In the genomic region with DNA sequence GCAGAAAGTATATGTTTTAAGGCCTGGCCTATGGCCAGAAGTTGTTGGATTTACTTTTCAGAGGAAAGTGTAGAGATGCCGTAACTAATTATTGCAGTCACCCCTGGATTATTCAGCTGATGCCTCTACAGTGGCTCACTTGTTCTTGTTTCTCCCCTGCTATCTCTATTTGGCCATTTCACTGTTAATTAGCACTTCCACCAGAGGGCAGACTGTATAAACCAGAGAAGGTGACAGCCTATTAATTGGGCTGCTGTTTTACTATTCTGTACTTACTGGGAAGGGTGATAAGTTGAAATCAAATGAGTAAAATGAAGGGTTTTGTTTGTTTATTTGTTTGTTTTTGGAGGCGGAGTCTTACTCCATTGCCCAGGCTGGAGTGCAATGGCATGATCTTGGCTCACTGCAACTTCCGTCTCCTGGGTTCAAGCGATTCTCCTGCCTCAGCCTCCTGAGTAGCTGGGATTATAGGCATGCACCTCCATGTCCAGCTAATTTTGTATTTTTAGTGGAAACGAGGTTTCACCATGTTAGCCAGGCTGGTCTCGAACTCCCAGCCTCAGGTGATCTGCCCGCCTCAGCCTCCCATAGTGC, we compare ENCODE assay signal across 8 cellular contexts.
DNase-seq lines count a peak whose midpoint lies in the region; ATAC-seq and TF ChIP-seq lines count a peak whose summit lies in the region.

No MANE protein-coding gene starts in this region.

- intact Hi-C loops in left ventricle myocardium inferior (cut with micrococcal nuclease) (no loop called here), cardiac septum (cut with DNase I) (loop anchor here (5.0 kb wide), 1 partner anchor 95 kb away; no protein-coding TSS in a partner anchor), Panc1 (cut with micrococcal nuclease; ENCODE audit: unreplicated experiment) (no loop called here), upper lobe of right lung (cut with DNase I) (no loop called here)

- TF ChIP-seq CTCF in left ventricle myocardium inferior (IDR thresholded peaks at IDR 0.05; ENCODE audit: borderline replicate concordance) (peak; percentile 62), Panc1 (IDR thresholded peaks at IDR 0.05) (peak; percentile 59), foreskin fibroblast (IDR thresholded peaks at IDR 0.05; ENCODE audit: low read depth, low read length) (peak; percentile 49), upper lobe of right lung (IDR thresholded peaks at IDR 0.05) (peak; percentile 60)

- CTCF ChIA-PET in Panc1 (lab: Charles Lee): no interaction called here

- ATAC-seq in Panc1: peak; percentile 51; the same call in 1 of the 2 replicates
- ATAC-seq in upper lobe of right lung: peak; percentile 81
- ATAC-seq in GM19455 (IDR thresholded peaks at IDR 0.05; ENCODE audit: unreplicated experiment): no peak

- H3K9me3 ChIP-seq in left ventricle myocardium inferior (replicated peaks) (no peaks in the 10 kb centered on the region), Panc1 (ENCODE audit: control insufficient read depth, insufficient read depth, low read depth, low read length) (no peaks in the 10 kb centered on the region), upper lobe of right lung (no peaks in the 10 kb centered on the region)

- H3K27ac ChIP-seq in left ventricle myocardium inferior (replicated peaks): no peak overlapping the region
- H3K27ac ChIP-seq in Panc1 (ENCODE audit: low read length): no peak overlapping the region
- no peak overlapping the region for H3K27ac ChIP-seq in upper lobe of right lung

- no peaks in the 10 kb centered on the region for H3K27me3 ChIP-seq in left ventricle myocardium inferior (ENCODE audit: low read depth)
- H3K27me3 ChIP-seq in Panc1 (ENCODE audit: control insufficient read depth, insufficient read depth, low read length): no peaks in the 10 kb centered on the region
- H3K27me3 ChIP-seq in upper lobe of right lung: no peaks in the 10 kb centered on the region

- in situ Hi-C loops in Panc1 (cut with HindIII; ENCODE audit: low pct_unique_long_range_greater_than_20kb, low sequenced_read_pairs): no loop called here

- peaks cover 81% of the 10 kb centered on the region for H3K36me3 ChIP-seq in left ventricle myocardium inferior
- H3K36me3 ChIP-seq in Panc1 (ENCODE audit: control insufficient read depth, insufficient read depth, low read length): peaks cover 29% of the 10 kb centered on the region
- peaks cover 69% of the 10 kb centered on the region for H3K36me3 ChIP-seq in upper lobe of right lung

- no peak overlapping the region for H3K4me3 ChIP-seq in left ventricle myocardium inferior
- H3K4me3 ChIP-seq in Panc1 (ENCODE audit: low read depth in 2 of 2, low read length in 2 of 2): no peak overlapping the region
- H3K4me3 ChIP-seq in foreskin fibroblast (ENCODE audit: low read depth in 1 of 2, low read length in 2 of 2): no peak overlapping the region
- no peak overlapping the region for H3K4me3 ChIP-seq in upper lobe of right lung

- H3K4me1 ChIP-seq in left ventricle myocardium inferior: peaks cover 14% of the 10 kb centered on the region
- no peaks in the 10 kb centered on the region for H3K4me1 ChIP-seq in Panc1 (ENCODE audit: control insufficient read depth, insufficient read depth, low read length)
- H3K4me1 ChIP-seq in upper lobe of right lung: peaks cover 33% of the 10 kb centered on the region

- no TSS peak for BruUV-seq in Panc1 (replicated peaks; lab: Mats Ljungman, UMichigan)

- DNase-seq in left ventricle myocardium inferior (no peak), cardiac septum (ENCODE audit: low spot score) (no peak), Panc1 (ENCODE audit: low read depth, low spot score) (no peak), foreskin fibroblast (peak in 1 of 2 donors; percentile 26), upper lobe of right lung (no peak), OCI-M2 (lab: John Stamatoyannopoulos, UW; ENCODE audit: unreplicated experiment) (no peak), anterior cingulate cortex (lab: John Stamatoyannopoulos, UW) (no peak)

- POLR2A ChIA-PET in Panc1 (lab: Charles Lee): no interaction called here
